8 cellular contexts compared by ENCODE assay signal in the genomic region with DNA sequence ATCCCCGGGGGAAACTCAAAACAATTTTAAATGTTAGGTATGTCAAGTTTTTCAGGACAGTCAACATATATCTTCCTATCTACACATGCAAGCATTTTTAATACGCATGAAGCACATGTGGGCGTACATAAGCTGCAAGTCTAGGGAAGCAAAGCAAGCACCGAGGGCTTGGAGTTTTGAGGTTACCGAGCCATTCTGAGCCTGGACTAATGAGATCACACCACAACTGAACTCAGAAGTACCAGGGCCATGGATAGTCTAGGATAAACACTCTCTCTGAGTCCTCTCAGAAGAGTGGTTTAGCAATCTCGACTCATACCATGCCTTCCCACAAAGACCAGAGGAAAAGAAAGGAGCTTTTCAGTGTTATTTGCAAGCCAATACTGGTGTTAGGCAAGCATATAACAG.
DNase-seq lines count a peak whose midpoint lies in the region; ATAC-seq and TF ChIP-seq lines count a peak whose summit lies in the region.

No MANE protein-coding gene starts in this region.

- peak; percentile 21 for ATAC-seq in GM19455 (IDR thresholded peaks at IDR 0.05; ENCODE audit: unreplicated experiment)

- no peaks in the 10 kb centered on the region for H3K36me3 ChIP-seq in KMS-11 (ENCODE audit: insufficient read depth)

- no peaks in the 10 kb centered on the region for H3K36me3 Mint-ChIP-seq in dendritic cell treated with granulocyte-macrophage colony-stimulating factor and Interleukin-4, amounts not matched to agents 40 ng/mL and 50 ng/mL, for 4 days (ENCODE audit: low read depth)
- peaks cover 6% of the 10 kb centered on the region for H3K36me3 Mint-ChIP-seq in glutamatergic neuron (ENCODE audit: unreplicated experiment)

- no peak overlapping the region for H2AFZ ChIP-seq in KMS-11 (ENCODE audit: low read depth)

- H3K27me3 ChIP-seq in KMS-11 (ENCODE audit: insufficient read depth, low read depth) = peaks cover 5% of the 10 kb centered on the region; the same call in 1 of the 2 replicates

- no peak overlapping the region for H3K4me3 ChIP-seq in KMS-11 (IDR thresholded peaks at IDR 0.05; ENCODE audit: insufficient read depth, low read depth, low read length)

- intact Hi-C loops in dendritic cell treated with granulocyte-macrophage colony-stimulating factor and Interleukin-4, amounts not matched to agents 40 ng/mL and 50 ng/mL, for 4 days (cut with micrococcal nuclease) = no loop called here

- H3K4me2 ChIP-seq in KMS-11 = peak overlapping the region; percentile 74

- H3K4me3 Mint-ChIP-seq in dendritic cell treated with granulocyte-macrophage colony-stimulating factor and Interleukin-4, amounts not matched to agents 40 ng/mL and 50 ng/mL, for 4 days = no peak overlapping the region
- H3K4me3 Mint-ChIP-seq in glutamatergic neuron (ENCODE audit: unreplicated experiment) = no peak overlapping the region

- peak; percentile 10 for DNase-seq in pons (ENCODE audit: low spot score)
- DNase-seq in NCI-H2196 treated with DMSO at 0.1 percent for 48 hours (lab: John Stamatoyannopoulos, UW; ENCODE audit: unreplicated experiment) = no peak
- DNase-seq in middle frontal gyrus (ENCODE audit: extremely low spot score, low spot score) = no peak
- DNase-seq in OCI-M2 (lab: John Stamatoyannopoulos, UW; ENCODE audit: unreplicated experiment) = no peak
- no peak for DNase-seq in glutamatergic neuron

- H3K9me3 Mint-ChIP-seq in dendritic cell treated with granulocyte-macrophage colony-stimulating factor and Interleukin-4, amounts not matched to agents 40 ng/mL and 50 ng/mL, for 4 days = peaks cover 9% of the 10 kb centered on the region
- H3K9me3 Mint-ChIP-seq in glutamatergic neuron (ENCODE audit: unreplicated experiment) = peaks cover 2% of the 10 kb centered on the region

- H3K4me1 ChIP-seq in KMS-11 (ENCODE audit: low read depth, poor library complexity, severe bottlenecking) = peaks cover 36% of the 10 kb centered on the region

- TF ChIP-seq CTCF in KMS-11 (conservative IDR thresholded peaks at IDR 0.05; ENCODE audit: low read depth, low read length) (no peak), glutamatergic neuron (IDR thresholded peaks at IDR 0.05; ENCODE audit: partially characterized antibody, unreplicated experiment) (no peak)

- no peaks in the 10 kb centered on the region for H3K27me3 Mint-ChIP-seq in dendritic cell treated with granulocyte-macrophage colony-stimulating factor and Interleukin-4, amounts not matched to agents 40 ng/mL and 50 ng/mL, for 4 days
- H3K27me3 Mint-ChIP-seq in glutamatergic neuron (ENCODE audit: unreplicated experiment) = no peaks in the 10 kb centered on the region

- H3K9ac ChIP-seq in KMS-11 = no peak overlapping the region

- no peaks in the 10 kb centered on the region for H3K79me2 ChIP-seq in KMS-11 (ENCODE audit: insufficient read depth, low read depth)

- H3K27ac ChIP-seq in KMS-11 = no peak overlapping the region

- H3K4me1 Mint-ChIP-seq in dendritic cell treated with granulocyte-macrophage colony-stimulating factor and Interleukin-4, amounts not matched to agents 40 ng/mL and 50 ng/mL, for 4 days (ENCODE audit: low read depth) = peaks cover 38% of the 10 kb centered on the region
- H3K4me1 Mint-ChIP-seq in glutamatergic neuron (ENCODE audit: low read depth, unreplicated experiment) = no peaks in the 10 kb centered on the region

- no peaks in the 10 kb centered on the region for H4K20me1 ChIP-seq in KMS-11 (ENCODE audit: insufficient read depth)

- H3K27ac Mint-ChIP-seq in dendritic cell treated with granulocyte-macrophage colony-stimulating factor and Interleukin-4, amounts not matched to agents 40 ng/mL and 50 ng/mL, for 4 days = peak overlapping the region; percentile 77
- H3K27ac Mint-ChIP-seq in glutamatergic neuron (ENCODE audit: unreplicated experiment) = no peak overlapping the region
